ENCODE assay signal across 10 cellular contexts in genomic region chr10:76035728-76036409, GRCh38.
DNase-seq lines count a peak whose midpoint lies in the region; ATAC-seq and TF ChIP-seq lines count a peak whose summit lies in the region.
"Had no signal": no experiment of that assay in that cellular context is flagged by ENCODE, and none has a peak within 500 bp of the region (broad histone marks: within the 10 kb centered on the region; RNA-seq: fewer than 3 reads in every experiment).

No MANE protein-coding gene starts in this region.

- H3K27ac ChIP-seq in Panc1 (ENCODE audit: low read length) (no peak overlapping the region), trophoblast cell (ENCODE audit: low read depth, low read length) (no peak overlapping the region), ovary (no peak overlapping the region)
- H3K27ac ChIP-seq: KMS-11 had no signal

- H3K4me1 ChIP-seq in Panc1 (ENCODE audit: control insufficient read depth, insufficient read depth, low read length) (no peaks in the 10 kb centered on the region), trophoblast cell (ENCODE audit: control insufficient read depth in 1 of 2, insufficient read depth in 2 of 2, low read length in 2 of 2) (peaks cover 14 to 23% of the 10 kb centered on the region in 2 experiments), ovary (ENCODE audit: insufficient read depth) (peaks cover 6% of the 10 kb centered on the region)

- no peak overlapping the region for H3K18ac ChIP-seq in trophoblast cell (ENCODE audit: low read length)

- TF ChIP-seq CTCF in Panc1 (IDR thresholded peaks at IDR 0.05) (no peak), ovary (IDR thresholded peaks at IDR 0.05) (no peak), GM13976 (IDR thresholded peaks at IDR 0.05; ENCODE audit: borderline replicate concordance, control extremely low read depth, extremely low read depth, insufficient read depth, missing control alignments) (no peak)

- H3K23ac ChIP-seq in trophoblast cell (ENCODE audit: low read length) = no peak overlapping the region

- no CpG with 5 or more reads among the region's 17 CpGs for WGBS in trophoblast cell (ENCODE audit: extremely low coverage, insufficient coverage, insufficient read length)
- WGBS in ovary, 3 donors = 55 to 61% (median 61%) methylated on average over 17 of the region's 17 CpGs

- no TSS peak for BruUV-seq in Panc1 (replicated peaks; lab: Mats Ljungman, UMichigan)

- H3K9ac ChIP-seq in trophoblast cell (ENCODE audit: low read length) = no peak overlapping the region
- H3K9ac ChIP-seq: KMS-11 had no signal

- H2BK5ac ChIP-seq in trophoblast cell (ENCODE audit: low read depth, low read length, poor library complexity) = no peak overlapping the region

- TF ChIP-seq EP300 in ovary (IDR thresholded peaks at IDR 0.05) = no peak

- intact Hi-C loops in Panc1 (cut with micrococcal nuclease; ENCODE audit: unreplicated experiment) = loop anchor here (5.0 to 10.0 kb wide), 2 partner anchors 269 to 634 kb away; partner anchors contain the start of gene ZNF503
- intact Hi-C loops in left cardiac atrium (cut with DNase I) = loop anchor here (2.0 to 10.0 kb wide), 4 partner anchors 267 to 634 kb away; partner anchors contain the start of gene ZNF503 (in 1 of the 2)
- intact Hi-C loops in ovary (cut with DNase I) = loop anchor here (2.0 to 10.0 kb wide), 7 partner anchors 269 to 969 kb away; partner anchors contain the start of gene ZNF503 (in 1 of the 4)

- no peak overlapping the region for H3K4ac ChIP-seq in trophoblast cell (ENCODE audit: low read depth, low read length)

- POLR2A ChIA-PET in Panc1 (lab: Charles Lee) = no interaction called here

- no peaks in the 10 kb centered on the region for H3K27me3 ChIP-seq in Panc1 (ENCODE audit: control insufficient read depth, insufficient read depth, low read length)
- no peaks in the 10 kb centered on the region for H3K27me3 ChIP-seq in trophoblast cell (ENCODE audit: insufficient read depth, low read length)
- no peaks in the 10 kb centered on the region for H3K27me3 ChIP-seq in ovary

- no peaks in the 10 kb centered on the region for H3K79me2 ChIP-seq in trophoblast cell (ENCODE audit: control insufficient read depth, insufficient read depth, low read length, poor library complexity)

- H2BK12ac ChIP-seq in trophoblast cell (ENCODE audit: low read length) = no peak overlapping the region

- H3K4me3 ChIP-seq in Panc1 (ENCODE audit: low read depth in 2 of 2, low read length in 2 of 2) (no peak overlapping the region), trophoblast cell (ENCODE audit: low read depth, low read length) (no peak overlapping the region), ovary (no peak overlapping the region)

- TF ChIP-seq POLR2A in ovary (IDR thresholded peaks at IDR 0.05) = no peak

- ATAC-seq in GM18502 (IDR thresholded peaks at IDR 0.05; ENCODE audit: poor library complexity, unreplicated experiment) = peak; percentile 6
- ATAC-seq in Panc1 = peak; percentile 51; the same call in 1 of the 2 replicates
- peak; percentile 9 to 18 for ATAC-seq in left cardiac atrium
- ATAC-seq in GM21737 (IDR thresholded peaks at IDR 0.05; ENCODE audit: unreplicated experiment) = no peak
- no peak for ATAC-seq in GM21619 (IDR thresholded peaks at IDR 0.05; ENCODE audit: unreplicated experiment)

- no peak overlapping the region for H2BK120ac ChIP-seq in trophoblast cell (ENCODE audit: insufficient read depth, low read length, poor library complexity)

- H2AFZ ChIP-seq in trophoblast cell (ENCODE audit: insufficient read depth, low read length, poor library complexity) = no peak overlapping the region

- H3K79me1 ChIP-seq in trophoblast cell (ENCODE audit: low read length) = peaks cover 6% of the 10 kb centered on the region

- H4K12ac ChIP-seq in trophoblast cell (ENCODE audit: low read depth, low read length) = no peak overlapping the region

- DNase-seq in Panc1 (ENCODE audit: low read depth, low spot score) (no peak), left cardiac atrium (no peak), trophoblast cell (no peak), ovary (no peak), GM13976 (ENCODE audit: low spot score) (no peak)
- DNase-seq: NCI-H1930 had no signal

- in situ Hi-C loops in Panc1 (cut with HindIII; ENCODE audit: low pct_unique_long_range_greater_than_20kb, low sequenced_read_pairs) = no loop called here
- in situ Hi-C loops in GM13976 (cut with MboI; ENCODE audit: low sequenced_read_pairs, unreplicated experiment) = loop anchor here (25.0 kb wide), 1 partner anchor 649 kb away; no protein-coding TSS in a partner anchor

- H3K36me3 ChIP-seq in Panc1 (ENCODE audit: control insufficient read depth, insufficient read depth, low read length) (no peaks in the 10 kb centered on the region), trophoblast cell (ENCODE audit: control insufficient read depth in 1 of 2, insufficient read depth in 2 of 2, low read length in 2 of 2) (no peaks in the 10 kb centered on the region), ovary (no peaks in the 10 kb centered on the region)

- no peak overlapping the region for H2AK5ac ChIP-seq in trophoblast cell (ENCODE audit: low read length)

- H4K91ac ChIP-seq in trophoblast cell (ENCODE audit: low read depth, low read length) = peak overlapping the region; percentile 32

- CTCF ChIA-PET in Panc1 (lab: Charles Lee) = interaction anchor here (0.7 to 0.8 kb wide), 3 partner anchors 8 to 773 kb away, joined by 3 to 4 read pairs (median 3); no protein-coding TSS in a partner anchor

- H3K14ac ChIP-seq in trophoblast cell (ENCODE audit: low read length) = no peak overlapping the region

- H3K4me2 ChIP-seq in trophoblast cell (ENCODE audit: low read length) = no peak overlapping the region
- H3K4me2 ChIP-seq: KMS-11 had no signal

- H3K9me3 ChIP-seq in Panc1 (ENCODE audit: control insufficient read depth, insufficient read depth, low read depth, low read length) (peaks cover 5% of the 10 kb centered on the region; the same call in 1 of the 2 replicates), trophoblast cell (ENCODE audit: insufficient read depth, low read depth, low read length) (peaks cover 2% of the 10 kb centered on the region), ovary (no peaks in the 10 kb centered on the region)

- H4K8ac ChIP-seq in trophoblast cell (ENCODE audit: low read depth, low read length) = no peak overlapping the region

Comparison
In these comparisons a context has a peak if more than half of its experiments do, and no peak if none do; other contexts are left out.
1. ATAC-seq: peak in GM18502 (single experiment), Panc1 (single experiment) and left cardiac atrium (2 of 2); none in GM21737 (single experiment) and GM21619 (single experiment).